8 cellular contexts compared by ENCODE assay signal in the genomic region with DNA sequence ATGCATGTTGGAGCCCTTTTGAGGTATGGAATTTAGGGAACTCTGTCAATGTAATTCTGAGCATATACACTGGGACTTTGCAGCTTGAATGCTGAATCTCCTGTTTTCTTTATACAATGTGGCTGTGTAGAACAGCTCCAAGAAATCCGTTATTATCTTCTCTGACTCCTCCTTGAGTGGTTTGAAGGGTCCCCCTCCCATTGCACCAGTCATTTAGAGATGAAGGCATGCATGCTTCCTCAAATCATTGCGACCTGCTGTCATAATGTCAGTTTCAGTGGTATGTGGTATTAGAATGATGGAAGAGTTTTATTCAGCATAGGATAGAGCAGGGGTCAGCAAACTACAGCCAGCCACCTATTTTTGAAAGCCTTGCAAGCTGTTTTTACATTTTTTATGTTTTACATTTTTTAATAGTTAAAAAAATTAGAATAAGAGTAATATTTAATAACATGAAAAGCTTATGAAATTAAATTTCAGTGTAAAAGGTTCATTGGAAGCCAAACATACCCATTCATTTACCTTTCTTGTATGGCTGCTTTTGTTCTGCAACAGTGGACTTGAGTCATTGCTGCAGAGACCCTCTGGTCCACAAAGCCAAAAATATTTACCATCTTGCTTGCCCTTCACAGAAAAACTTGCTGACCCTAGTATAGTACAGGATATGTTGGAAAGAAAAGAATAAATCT. TPM values are rescaled to one million over a fixed set of nuclear protein-coding genes. Genes with fewer than 3 reads are reported as not detected.
DNase-seq lines count a peak whose midpoint lies in the region; ATAC-seq and TF ChIP-seq lines count a peak whose summit lies in the region.

No MANE protein-coding gene starts in this region.

- H3K4me3 ChIP-seq in CD4-positive, CD25-positive, alpha-beta regulatory T cell (ENCODE audit: low read depth, low read length) = peak overlapping the region; percentile 51
- H3K4me3 ChIP-seq in HAP-1 = no peak overlapping the region

- no peaks in the 10 kb centered on the region for H3K9me3 ChIP-seq in CD4-positive, CD25-positive, alpha-beta regulatory T cell (ENCODE audit: control insufficient read depth in 2 of 2, low read length in 2 of 2)
- H3K9me3 ChIP-seq in HAP-1 = no peaks in the 10 kb centered on the region

- H3K36me3 Mint-ChIP-seq in CD4-positive, CD25-positive, alpha-beta regulatory T cell = peaks cover 12% of the 10 kb centered on the region
- peaks cover 45% of the 10 kb centered on the region for H3K36me3 Mint-ChIP-seq in activated T-helper 2 cell treated with anti-CD3 and anti-CD28 coated beads, Interferon-gamma antibody, Interleukin-2, Interleukin-4, amounts not matched to agents 10 μg/mL and 5 μg/mL and 100 μg/mL, durations not matched to agents 14 hours and 24 hours and 36 hours (ENCODE audit: low read depth)
- H3K36me3 Mint-ChIP-seq in osteocyte (ENCODE audit: unreplicated experiment) = no peaks in the 10 kb centered on the region

- H3K9me3 Mint-ChIP-seq in CD4-positive, CD25-positive, alpha-beta regulatory T cell = no peaks in the 10 kb centered on the region
- H3K9me3 Mint-ChIP-seq in activated T-helper 2 cell treated with anti-CD3 and anti-CD28 coated beads, Interferon-gamma antibody, Interleukin-2, Interleukin-4, amounts not matched to agents 10 μg/mL and 5 μg/mL and 100 μg/mL, durations not matched to agents 14 hours and 24 hours and 36 hours = no peaks in the 10 kb centered on the region
- no peaks in the 10 kb centered on the region for H3K9me3 Mint-ChIP-seq in osteocyte (ENCODE audit: unreplicated experiment)

- no peaks in the 10 kb centered on the region for H3K27me3 ChIP-seq in CD4-positive, CD25-positive, alpha-beta regulatory T cell (ENCODE audit: control insufficient read depth, insufficient read depth, low read length)
- H3K27me3 ChIP-seq in HAP-1 (ENCODE audit: low read depth) = no peaks in the 10 kb centered on the region

- no peak overlapping the region for H3K27ac ChIP-seq in CD4-positive, CD25-positive, alpha-beta regulatory T cell (ENCODE audit: insufficient read depth, low read length, poor library complexity, severe bottlenecking)

- H3K27ac Mint-ChIP-seq in CD4-positive, CD25-positive, alpha-beta regulatory T cell = peak overlapping the region; percentile 37 to 84 (median 83)
- H3K27ac Mint-ChIP-seq in activated T-helper 2 cell treated with anti-CD3 and anti-CD28 coated beads, Interferon-gamma antibody, Interleukin-2, Interleukin-4, amounts not matched to agents 10 μg/mL and 5 μg/mL and 100 μg/mL, durations not matched to agents 14 hours and 24 hours and 36 hours = peak overlapping the region; percentile 23
- no peak overlapping the region for H3K27ac Mint-ChIP-seq in osteocyte (ENCODE audit: unreplicated experiment)

- intact Hi-C loops in activated T-helper 2 cell treated with anti-CD3 and anti-CD28 coated beads, Interferon-gamma antibody, Interleukin-2, Interleukin-4, amounts not matched to agents 10 μg/mL and 5 μg/mL and 100 μg/mL, durations not matched to agents 14 hours and 24 hours and 36 hours (cut with micrococcal nuclease) = loop anchor here (1.0 to 5.0 kb wide), 3 partner anchors 8 to 659 kb away; partner anchors contain the start of genes MRPL32, PSMA2 and STK17A
- intact Hi-C loops in head of caudate nucleus (cut with DNase I) = no loop called here

- TF ChIP-seq CTCF in osteocyte (IDR thresholded peaks at IDR 0.05) = no peak

- peaks cover 4% of the 10 kb centered on the region for H3K36me3 ChIP-seq in CD4-positive, CD25-positive, alpha-beta regulatory T cell (ENCODE audit: control insufficient read depth, insufficient read depth, low read length)
- no peaks in the 10 kb centered on the region for H3K36me3 ChIP-seq in HAP-1 (replicated peaks)

- H3K27me3 Mint-ChIP-seq in CD4-positive, CD25-positive, alpha-beta regulatory T cell = no peaks in the 10 kb centered on the region
- no peaks in the 10 kb centered on the region for H3K27me3 Mint-ChIP-seq in activated T-helper 2 cell treated with anti-CD3 and anti-CD28 coated beads, Interferon-gamma antibody, Interleukin-2, Interleukin-4, amounts not matched to agents 10 μg/mL and 5 μg/mL and 100 μg/mL, durations not matched to agents 14 hours and 24 hours and 36 hours (ENCODE audit: low read depth)
- no peaks in the 10 kb centered on the region for H3K27me3 Mint-ChIP-seq in osteocyte (ENCODE audit: unreplicated experiment)

- in situ Hi-C loops in HAP-1 (cut with MboI; ENCODE audit: low sequenced_read_pairs) = loop anchor here (25.0 kb wide), 1 partner anchor 246 kb away; no protein-coding TSS in a partner anchor

- peaks cover 58 to 91% (median 76%) of the 10 kb centered on the region in 4 donors for H3K4me1 Mint-ChIP-seq in CD4-positive, CD25-positive, alpha-beta regulatory T cell
- H3K4me1 Mint-ChIP-seq in activated T-helper 2 cell treated with anti-CD3 and anti-CD28 coated beads, Interferon-gamma antibody, Interleukin-2, Interleukin-4, amounts not matched to agents 10 μg/mL and 5 μg/mL and 100 μg/mL, durations not matched to agents 14 hours and 24 hours and 36 hours (ENCODE audit: low read depth) = peaks cover 75% of the 10 kb centered on the region
- H3K4me1 Mint-ChIP-seq in osteocyte (ENCODE audit: unreplicated experiment) = peaks cover 51% of the 10 kb centered on the region

- peaks cover 88% of the 10 kb centered on the region for H3K4me1 ChIP-seq in CD4-positive, CD25-positive, alpha-beta regulatory T cell (ENCODE audit: control insufficient read depth, insufficient read depth, low read length, poor library complexity, severe bottlenecking)
- peaks cover 6% of the 10 kb centered on the region for H3K4me1 ChIP-seq in HAP-1

- no peak for ATAC-seq in CD4-positive, CD25-positive, alpha-beta regulatory T cell (ENCODE audit: low read depth in 2 of 2)
- ATAC-seq in GM19328 (IDR thresholded peaks at IDR 0.05; ENCODE audit: unreplicated experiment) = peak; percentile 58
- peak; percentile 74 for ATAC-seq in HG03159 (IDR thresholded peaks at IDR 0.05; ENCODE audit: unreplicated experiment)

- peak overlapping the region; percentile 38 to 83 (median 74) for H3K4me3 Mint-ChIP-seq in CD4-positive, CD25-positive, alpha-beta regulatory T cell
- no peak overlapping the region for H3K4me3 Mint-ChIP-seq in activated T-helper 2 cell treated with anti-CD3 and anti-CD28 coated beads, Interferon-gamma antibody, Interleukin-2, Interleukin-4, amounts not matched to agents 10 μg/mL and 5 μg/mL and 100 μg/mL, durations not matched to agents 14 hours and 24 hours and 36 hours (ENCODE audit: low read depth)
- H3K4me3 Mint-ChIP-seq in osteocyte (ENCODE audit: unreplicated experiment) = no peak overlapping the region

- peak in 1 of 3 donors; percentile 58 for DNase-seq in CD4-positive, CD25-positive, alpha-beta regulatory T cell
- DNase-seq in activated T-helper 2 cell treated with anti-CD3 and anti-CD28 coated beads, Interferon-gamma antibody, Interleukin-2, Interleukin-4, amounts not matched to agents 10 μg/mL and 5 μg/mL and 100 μg/mL, durations not matched to agents 14 hours and 24 hours and 36 hours (ENCODE audit: low spot score) = peak; percentile 24
- no peak for DNase-seq in NCI-H1092 (lab: John Stamatoyannopoulos, UW)
- no peak for DNase-seq in osteocyte (ENCODE audit: extremely low spot score, unreplicated experiment)
- no peak for DNase-seq in head of caudate nucleus
- no peak for DNase-seq in HAP-1 (ENCODE audit: low spot score in 2 of 2)

RNA-seq across cellular contexts. Expression of gene STK17A, which starts 8.1 kb away (rescaled TPM):
- total RNA-seq in CD4-positive, CD25-positive, alpha-beta regulatory T cell = 126 TPM
- 100 to 1,000 TPM; 104 to 139 (median 108) TPM for polyA plus RNA-seq in CD4-positive, CD25-positive, alpha-beta regulatory T cell
- total RNA-seq in activated T-helper 2 cell treated with anti-CD3 and anti-CD28 coated beads, Interferon-gamma antibody, Interleukin-2, Interleukin-4, amounts not matched to agents 10 μg/mL and 5 μg/mL and 100 μg/mL, durations not matched to agents 14 hours and 24 hours and 36 hours = 20.4 and 21.7 TPM in 2 replicates
- total RNA-seq in osteocyte = 12.6 and 13.0 TPM in 2 replicates

Comparison
In these comparisons a context has a peak if more than half of its experiments do, and no peak if none do; other contexts are left out.
1. ATAC-seq: peak in GM19328 (single experiment) and HG03159 (single experiment); none in CD4-positive, CD25-positive, alpha-beta regulatory T cell (0 of 2).
2. H3K4me3 Mint-ChIP-seq: peak in CD4-positive, CD25-positive, alpha-beta regulatory T cell (4 of 4); none in activated T-helper 2 cell treated with anti-CD3 and anti-CD28 coated beads, Interferon-gamma antibody, Interleukin-2, Interleukin-4, amounts not matched to agents 10 μg/mL and 5 μg/mL and 100 μg/mL, durations not matched to agents 14 hours and 24 hours and 36 hours (single experiment) and osteocyte (single experiment).